27 cellular contexts compared by ENCODE assay signal in the genomic region with DNA sequence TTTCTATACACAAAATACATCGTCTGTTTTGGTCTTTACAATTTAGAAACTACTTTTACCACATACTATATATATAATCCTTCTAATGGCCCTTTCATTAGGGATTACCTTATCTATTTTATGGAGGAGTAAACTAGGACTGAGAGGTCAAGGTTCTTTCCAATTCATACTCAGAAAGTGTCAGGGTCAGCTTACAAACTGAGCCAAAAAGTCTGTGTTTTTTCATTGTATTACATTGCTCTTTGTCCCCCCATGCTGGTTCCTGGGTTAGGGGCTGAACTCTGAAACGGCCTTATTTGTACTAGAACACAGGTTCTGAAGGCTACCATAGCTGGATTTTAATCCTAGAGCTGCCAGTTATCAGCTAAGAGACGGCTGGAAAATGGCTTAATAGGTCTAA.
"Had no signal": no experiment of that assay in that cellular context is flagged by ENCODE, and none has a peak within 500 bp of the region (broad histone marks: within the 10 kb centered on the region; RNA-seq: fewer than 3 reads in every experiment).

No MANE protein-coding gene starts in this region.

- H3K36me3 ChIP-seq: colonic mucosa, esophagus squamous epithelium, gastrocnemius medialis, gastroesophageal sphincter, heart left ventricle, heart right ventricle had no signal

- DNase-seq: colonic mucosa; cortex of kidney; dermis blood vessel endothelial cell; dorsolateral prefrontal cortex; effector CD4-positive, alpha-beta T cell; effector CD8-positive, alpha-beta T cell; effector memory CD4-positive, alpha-beta T cell; effector memory CD8-positive, alpha-beta T cell; erythroblast; esophagus squamous epithelium; foreskin fibroblast; foreskin keratinocyte; foreskin melanocyte; gastrocnemius medialis; glutamatergic neuron; head of caudate nucleus; heart left ventricle; heart right ventricle had no signal

- H3K4me3 ChIP-seq: colonic mucosa, coronary artery, dorsolateral prefrontal cortex, esophagus squamous epithelium, gastrocnemius medialis, gastroesophageal sphincter, heart left ventricle, heart right ventricle had no signal

- H3K27me3 Mint-ChIP-seq: dendritic cell treated with granulocyte-macrophage colony-stimulating factor and Interleukin-4, amounts not matched to agents 40 ng/mL and 50 ng/mL, for 4 days; effector memory CD8-positive, alpha-beta T cell had no signal

- ATAC-seq: effector memory CD8-positive, alpha-beta T cell; esophagus mucosa; foreskin keratinocyte; gastrocnemius medialis; gastroesophageal sphincter; heart left ventricle; heart right ventricle had no signal

- H3K27me3 ChIP-seq: colonic mucosa, dorsolateral prefrontal cortex, esophagus squamous epithelium, foreskin keratinocyte, gastrocnemius medialis, gastroesophageal sphincter, heart left ventricle, heart right ventricle had no signal

- H3K27ac Mint-ChIP-seq: dendritic cell treated with granulocyte-macrophage colony-stimulating factor and Interleukin-4, amounts not matched to agents 40 ng/mL and 50 ng/mL, for 4 days; effector memory CD8-positive, alpha-beta T cell had no signal

- H3K4me3 Mint-ChIP-seq: dendritic cell treated with granulocyte-macrophage colony-stimulating factor and Interleukin-4, amounts not matched to agents 40 ng/mL and 50 ng/mL, for 4 days; effector memory CD8-positive, alpha-beta T cell had no signal

- H3K9me3 ChIP-seq: colonic mucosa, esophagus squamous epithelium, gastrocnemius medialis, gastroesophageal sphincter, heart left ventricle, heart right ventricle had no signal

- H3K27ac ChIP-seq: colonic mucosa, coronary artery, dorsolateral prefrontal cortex, epithelial cell of prostate, esophagus squamous epithelium, foreskin keratinocyte, gastrocnemius medialis, gastroesophageal sphincter, heart left ventricle, heart right ventricle had no signal

- FAIRE-seq: colon, endometrium, endothelial cell of umbilical vein, frontal cortex had no signal

- H3K4me1 ChIP-seq: colonic mucosa, esophagus squamous epithelium, foreskin keratinocyte, gastrocnemius medialis, gastroesophageal sphincter had no signal
